ENCODE assay signal across 8 cellular contexts in genomic region chr5:59126665-59127354, GRCh38.
A peak's percentile ranks its signal among the peaks of the same experiment; 100 is the strongest.
DNase-seq lines count a peak whose midpoint lies in the region; ATAC-seq, FAIRE-seq and TF ChIP-seq lines count a peak whose summit lies in the region.

No MANE protein-coding gene starts in this region.

- CTCF ChIA-PET in activated CD8-positive, alpha-beta memory T cell treated with anti-CD3 and anti-CD28 coated beads, Interleukin-2, amount 10 ng/mL, durations not matched to agents 7 days and 5 days (lab: Charles Lee) = interaction anchor here (1.3 to 3.5 kb wide), 5 partner anchors 11 to 91 kb away, joined by 3 to 29 read pairs (median 11); no protein-coding TSS in a partner anchor

- H3K27me3 ChIP-seq in astrocyte (ENCODE audit: insufficient read depth, low read length) = no peaks in the 10 kb centered on the region
- no peaks in the 10 kb centered on the region for H3K27me3 ChIP-seq in layer of hippocampus (ENCODE audit: control insufficient read depth, insufficient read depth, low read length)
- no peaks in the 10 kb centered on the region for H3K27me3 ChIP-seq in upper lobe of left lung

- H3K9me3 ChIP-seq in astrocyte (ENCODE audit: insufficient read depth, low read depth, low read length) = no peaks in the 10 kb centered on the region
- no peaks in the 10 kb centered on the region for H3K9me3 ChIP-seq in upper lobe of left lung

- TF ChIP-seq EP300 in upper lobe of left lung (IDR thresholded peaks at IDR 0.05) = no peak

- no peak for TF ChIP-seq CTCF in astrocyte (IDR thresholded peaks at IDR 0.05; ENCODE audit: insufficient read depth, low read depth, low read length)
- TF ChIP-seq CTCF in upper lobe of left lung (IDR thresholded peaks at IDR 0.05) = no peak

- no peak overlapping the region for H3K4me3 Mint-ChIP-seq in activated CD8-positive, alpha-beta memory T cell treated with anti-CD3 and anti-CD28 coated beads, Interleukin-2, amount 10 ng/mL, durations not matched to agents 7 days and 5 days
- no peak overlapping the region for H3K4me3 Mint-ChIP-seq in astrocyte (ENCODE audit: unreplicated experiment)
- no peak overlapping the region for H3K4me3 Mint-ChIP-seq in activated T-helper 1 cell treated with anti-CD3 and anti-CD28 coated beads, Interleukin-12 subunit alpha, Interleukin-12 subunit beta, Interleukin-2, Interleukin-4 antibody, amounts not matched to agents 30 ng/mL and 10 ng/mL and 1 ng/mL, durations not matched to agents 14 hours and 24 hours and 36 hours

- H4K20me1 ChIP-seq in astrocyte (ENCODE audit: insufficient read depth, low read length) = no peaks in the 10 kb centered on the region

- no peak for FAIRE-seq in astrocyte (lab: Jason Lieb, UNC)

- H3K4me3 ChIP-seq in astrocyte (ENCODE audit: insufficient read depth, low read depth, low read length) (peak overlapping the region; percentile 40), upper lobe of left lung (peak overlapping the region in 3 of 4 donors; percentile 18 to 42 (median 36))

- H3K27me3 Mint-ChIP-seq in activated CD8-positive, alpha-beta memory T cell treated with anti-CD3 and anti-CD28 coated beads, Interleukin-2, amount 10 ng/mL, durations not matched to agents 7 days and 5 days = no peaks in the 10 kb centered on the region
- no peaks in the 10 kb centered on the region for H3K27me3 Mint-ChIP-seq in astrocyte (ENCODE audit: low read depth, unreplicated experiment)
- no peaks in the 10 kb centered on the region for H3K27me3 Mint-ChIP-seq in activated T-helper 1 cell treated with anti-CD3 and anti-CD28 coated beads, Interleukin-12 subunit alpha, Interleukin-12 subunit beta, Interleukin-2, Interleukin-4 antibody, amounts not matched to agents 30 ng/mL and 10 ng/mL and 1 ng/mL, durations not matched to agents 14 hours and 24 hours and 36 hours (ENCODE audit: insufficient read depth)

- peaks cover 5% of the 10 kb centered on the region for H3K36me3 Mint-ChIP-seq in activated CD8-positive, alpha-beta memory T cell treated with anti-CD3 and anti-CD28 coated beads, Interleukin-2, amount 10 ng/mL, durations not matched to agents 7 days and 5 days
- no peaks in the 10 kb centered on the region for H3K36me3 Mint-ChIP-seq in astrocyte (ENCODE audit: low read depth, unreplicated experiment)
- H3K36me3 Mint-ChIP-seq in activated T-helper 1 cell treated with anti-CD3 and anti-CD28 coated beads, Interleukin-12 subunit alpha, Interleukin-12 subunit beta, Interleukin-2, Interleukin-4 antibody, amounts not matched to agents 30 ng/mL and 10 ng/mL and 1 ng/mL, durations not matched to agents 14 hours and 24 hours and 36 hours (ENCODE audit: low read depth) = no peaks in the 10 kb centered on the region

- no peaks in the 10 kb centered on the region for H3K9me3 Mint-ChIP-seq in activated CD8-positive, alpha-beta memory T cell treated with anti-CD3 and anti-CD28 coated beads, Interleukin-2, amount 10 ng/mL, durations not matched to agents 7 days and 5 days (ENCODE audit: low read depth)
- H3K9me3 Mint-ChIP-seq in astrocyte (ENCODE audit: unreplicated experiment) = no peaks in the 10 kb centered on the region
- H3K9me3 Mint-ChIP-seq in activated T-helper 1 cell treated with anti-CD3 and anti-CD28 coated beads, Interleukin-12 subunit alpha, Interleukin-12 subunit beta, Interleukin-2, Interleukin-4 antibody, amounts not matched to agents 30 ng/mL and 10 ng/mL and 1 ng/mL, durations not matched to agents 14 hours and 24 hours and 36 hours = no peaks in the 10 kb centered on the region

- no peak overlapping the region for H3K27ac Mint-ChIP-seq in activated CD8-positive, alpha-beta memory T cell treated with anti-CD3 and anti-CD28 coated beads, Interleukin-2, amount 10 ng/mL, durations not matched to agents 7 days and 5 days
- H3K27ac Mint-ChIP-seq in astrocyte (ENCODE audit: unreplicated experiment) = no peak overlapping the region
- no peak overlapping the region for H3K27ac Mint-ChIP-seq in activated T-helper 1 cell treated with anti-CD3 and anti-CD28 coated beads, Interleukin-12 subunit alpha, Interleukin-12 subunit beta, Interleukin-2, Interleukin-4 antibody, amounts not matched to agents 30 ng/mL and 10 ng/mL and 1 ng/mL, durations not matched to agents 14 hours and 24 hours and 36 hours

- peak overlapping the region; percentile 77 for H3K9ac ChIP-seq in astrocyte (ENCODE audit: low read length)

- H2AFZ ChIP-seq in astrocyte (ENCODE audit: low read depth, low read length) = peak overlapping the region; percentile 28

- H3K4me1 Mint-ChIP-seq in activated CD8-positive, alpha-beta memory T cell treated with anti-CD3 and anti-CD28 coated beads, Interleukin-2, amount 10 ng/mL, durations not matched to agents 7 days and 5 days = peaks cover 13% of the 10 kb centered on the region
- H3K4me1 Mint-ChIP-seq in astrocyte (ENCODE audit: low read depth, unreplicated experiment) = peaks cover 3% of the 10 kb centered on the region
- peaks cover 13% of the 10 kb centered on the region for H3K4me1 Mint-ChIP-seq in activated T-helper 1 cell treated with anti-CD3 and anti-CD28 coated beads, Interleukin-12 subunit alpha, Interleukin-12 subunit beta, Interleukin-2, Interleukin-4 antibody, amounts not matched to agents 30 ng/mL and 10 ng/mL and 1 ng/mL, durations not matched to agents 14 hours and 24 hours and 36 hours (ENCODE audit: low read depth)

- H3K36me3 ChIP-seq in astrocyte (ENCODE audit: insufficient read depth, low read length) (no peaks in the 10 kb centered on the region), upper lobe of left lung (no peaks in the 10 kb centered on the region)

- DNase-seq in activated CD8-positive, alpha-beta memory T cell treated with anti-CD3 and anti-CD28 coated beads, Interleukin-2, amount 10 ng/mL, durations not matched to agents 7 days and 5 days = no peak
- no peak for DNase-seq in activated CD8-positive, alpha-beta memory T cell treated with anti-CD3 and anti-CD28 coated beads, Interleukin-2, amount 50 U/mL, for 48 hours
- DNase-seq in astrocyte (ENCODE audit: low read depth) (peak; percentile 67), upper lobe of left lung (no peak), SIG-M5 (lab: John Stamatoyannopoulos, UW) (no peak)
- no peak for DNase-seq in activated T-helper 1 cell treated with anti-CD3 and anti-CD28 coated beads, Interleukin-12 subunit alpha, Interleukin-12 subunit beta, Interleukin-2, Interleukin-4 antibody, amounts not matched to agents 30 ng/mL and 10 ng/mL and 1 ng/mL, durations not matched to agents 14 hours and 24 hours and 36 hours (ENCODE audit: low spot score)

- H3K4me2 ChIP-seq in astrocyte (ENCODE audit: low read length) = peak overlapping the region; percentile 89

- WGBS in upper lobe of left lung, 2 donors = 34 to 45% methylated on average over 11 of the region's 11 CpGs

- peak; percentile 6 for ATAC-seq in activated CD8-positive, alpha-beta memory T cell treated with anti-CD3 and anti-CD28 coated beads, Interleukin-2, amount 10 ng/mL, durations not matched to agents 7 days and 5 days
- peak; percentile 45 to 49 for ATAC-seq in upper lobe of left lung (ENCODE audit: low FRiP score in 2 of 2)
- ATAC-seq in HG03442 (IDR thresholded peaks at IDR 0.05; ENCODE audit: unreplicated experiment) = no peak

- H3K4me1 ChIP-seq in astrocyte (ENCODE audit: insufficient read depth, low read length) (peaks cover 19% of the 10 kb centered on the region), upper lobe of left lung (peaks cover 18 to 52% (median 32%) of the 10 kb centered on the region in 4 donors)

- intact Hi-C loops in activated T-helper 1 cell treated with anti-CD3 and anti-CD28 coated beads, Interleukin-12 subunit alpha, Interleukin-12 subunit beta, Interleukin-2, Interleukin-4 antibody, amounts not matched to agents 30 ng/mL and 10 ng/mL and 1 ng/mL, durations not matched to agents 14 hours and 24 hours and 36 hours (cut with micrococcal nuclease) = loop anchor here (1.0 to 10.0 kb wide), 7 partner anchors 25 to 1952 kb away; partner anchors contain the start of gene GPBP1

- TF ChIP-seq POLR2A in upper lobe of left lung (IDR thresholded peaks at IDR 0.05) = no peak

- peak overlapping the region; percentile 86 for H3K27ac ChIP-seq in astrocyte (ENCODE audit: low read depth, low read length)
- peak overlapping the region; percentile 53 for H3K27ac ChIP-seq in layer of hippocampus (ENCODE audit: low read depth, low read length)
- peak overlapping the region; percentile 79 to 87 (median 84) for H3K27ac ChIP-seq in upper lobe of left lung

- no peaks in the 10 kb centered on the region for H3K79me2 ChIP-seq in astrocyte (ENCODE audit: insufficient read depth, low read length)
